In the genomic region with DNA sequence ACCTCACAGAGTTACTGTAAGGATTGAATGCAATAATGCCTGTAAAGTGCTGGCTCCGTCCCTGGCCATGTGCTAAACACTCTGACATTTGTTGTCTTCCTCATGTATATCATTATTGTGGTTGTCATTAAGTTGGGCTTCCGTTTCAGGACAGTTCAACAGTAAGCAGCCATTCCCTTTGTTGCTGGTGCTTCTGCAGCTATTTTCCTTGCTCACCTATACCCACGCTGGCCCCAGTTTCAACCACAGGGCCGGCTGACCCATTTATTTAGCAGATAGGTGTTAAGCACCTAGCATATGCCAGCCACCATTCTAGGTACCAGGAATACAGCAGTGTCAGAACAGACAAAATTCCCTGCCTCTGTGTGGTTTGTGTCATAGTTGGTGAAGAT, we compare ENCODE assay signal across 18 cellular contexts. TPM values are rescaled to one million over a fixed set of nuclear protein-coding genes. Genes with fewer than 3 reads are reported as not detected.
DNase-seq lines count a peak whose midpoint lies in the region; ATAC-seq and TF ChIP-seq lines count a peak whose summit lies in the region.
"Had no signal": no experiment of that assay in that cellular context is flagged by ENCODE, and none has a peak within 500 bp of the region (broad histone marks: within the 10 kb centered on the region; RNA-seq: fewer than 3 reads in every experiment).

No MANE protein-coding gene starts in this region.

- peaks cover 52% of the 10 kb centered on the region for H3K4me1 Mint-ChIP-seq in activated naive CD4-positive, alpha-beta T cell treated with anti-CD3 and anti-CD28 coated beads for 36 hours (ENCODE audit: low read depth)
- peaks cover 68% of the 10 kb centered on the region for H3K4me1 Mint-ChIP-seq in stimulated activated naive CD8-positive, alpha-beta T cell treated with anti-CD3 and anti-CD28 coated beads, Interleukin-15, amount 100 ng/mL, for 72 hours

- TF ChIP-seq POLR2A in Peyer's patch (IDR thresholded peaks at IDR 0.05), result no peak

- H3K27me3 Mint-ChIP-seq in activated naive CD4-positive, alpha-beta T cell treated with anti-CD3 and anti-CD28 coated beads for 36 hours (ENCODE audit: low read depth), result no peaks in the 10 kb centered on the region
- H3K27me3 Mint-ChIP-seq in stimulated activated naive CD8-positive, alpha-beta T cell treated with anti-CD3 and anti-CD28 coated beads, Interleukin-15, amount 100 ng/mL, for 72 hours, result no peaks in the 10 kb centered on the region
- H3K27me3 Mint-ChIP-seq: stimulated activated naive B cell treated with anti-CD40 and anti-IgM and Interleukin-4, amounts not matched to agents 10 μg/mL and 1 μg/mL and 100 μg/mL, for 72 hours had no signal

- ATAC-seq in left colon (peak; percentile 38), HG02763 (IDR thresholded peaks at IDR 0.05; ENCODE audit: unreplicated experiment) (no peak), HG03520 (IDR thresholded peaks at IDR 0.05; ENCODE audit: unreplicated experiment) (no peak)
- peak; percentile 48 for ATAC-seq in stimulated activated naive CD8-positive, alpha-beta T cell treated with anti-CD3 and anti-CD28 coated beads, Interleukin-15, amount 100 ng/mL, for 72 hours
- ATAC-seq: stimulated activated naive B cell treated with anti-CD40 and anti-IgM and Interleukin-4, amounts not matched to agents 10 μg/mL and 1 μg/mL and 100 μg/mL, for 72 hours had no signal

- peak overlapping the region in 3 of 4 donors; percentile 9 to 69 (median 55) for H3K27ac ChIP-seq in Peyer's patch
- H3K27ac ChIP-seq: dorsolateral prefrontal cortex, PC-9, uterus had no signal

- no peak overlapping the region for H3K4me3 ChIP-seq in Peyer's patch
- H3K4me3 ChIP-seq: dorsolateral prefrontal cortex, PC-9, uterus had no signal

- DNase-seq in activated naive CD4-positive, alpha-beta T cell treated with anti-CD3 and anti-CD28 coated beads for 36 hours, result peak; percentile 6
- no peak for DNase-seq in activated naive CD4-positive, alpha-beta T cell (lab: John Stamatoyannopoulos, UW)
- DNase-seq in Peyer's patch (no peak), left colon (no peak)
- DNase-seq in stimulated activated naive CD8-positive, alpha-beta T cell treated with anti-CD3 and anti-CD28 coated beads, Interleukin-15, amount 100 ng/mL, for 72 hours, result no peak
- DNase-seq in activated effector memory CD4-positive, alpha-beta T cell treated with anti-CD3 and anti-CD28 coated beads, Interleukin-2, amount 50 U/mL, for 16 hours, result no peak
- DNase-seq: DMS153; dorsolateral prefrontal cortex; HCEC 1CT; NCI-H187 treated with DMSO at 0.1 percent for 48 hours; NCI-H524 treated with DMSO at 0.1 percent for 48 hours; PC-9; stimulated activated CD4-positive, alpha-beta T cell treated with anti-CD3 and anti-CD28 coated beads, Interleukin-4, amount 100 ng/mL, for 4 hours; stimulated activated naive B cell treated with anti-CD40 and anti-IgM and Interleukin-4, amounts not matched to agents 10 μg/mL and 1 μg/mL and 100 μg/mL, for 72 hours; uterus had no signal

- no peak overlapping the region for H3K27ac Mint-ChIP-seq in activated naive CD4-positive, alpha-beta T cell treated with anti-CD3 and anti-CD28 coated beads for 36 hours
- no peak overlapping the region for H3K27ac Mint-ChIP-seq in stimulated activated naive CD8-positive, alpha-beta T cell treated with anti-CD3 and anti-CD28 coated beads, Interleukin-15, amount 100 ng/mL, for 72 hours
- H3K27ac Mint-ChIP-seq: WTC11 had no signal

- H3K36me3 Mint-ChIP-seq in activated naive CD4-positive, alpha-beta T cell treated with anti-CD3 and anti-CD28 coated beads for 36 hours (ENCODE audit: low read depth), result peaks cover 20% of the 10 kb centered on the region

- H3K9me3 Mint-ChIP-seq in activated naive CD4-positive, alpha-beta T cell treated with anti-CD3 and anti-CD28 coated beads for 36 hours, result no peaks in the 10 kb centered on the region
- peaks cover 0 to 2% of the 10 kb centered on the region in 2 donors for H3K9me3 Mint-ChIP-seq in stimulated activated naive CD8-positive, alpha-beta T cell treated with anti-CD3 and anti-CD28 coated beads, Interleukin-15, amount 100 ng/mL, for 72 hours

- TF ChIP-seq CTCF in Peyer's patch (IDR thresholded peaks at IDR 0.05), result no peak

- no peaks in the 10 kb centered on the region for H3K27me3 ChIP-seq in Peyer's patch
- H3K27me3 ChIP-seq: dorsolateral prefrontal cortex, uterus had no signal

- no peak overlapping the region for H3K4me3 Mint-ChIP-seq in activated naive CD4-positive, alpha-beta T cell treated with anti-CD3 and anti-CD28 coated beads for 36 hours
- peak overlapping the region in 1 of 2 donors; percentile 9 for H3K4me3 Mint-ChIP-seq in stimulated activated naive CD8-positive, alpha-beta T cell treated with anti-CD3 and anti-CD28 coated beads, Interleukin-15, amount 100 ng/mL, for 72 hours
- H3K4me3 Mint-ChIP-seq: stimulated activated naive B cell treated with anti-CD40 and anti-IgM and Interleukin-4, amounts not matched to agents 10 μg/mL and 1 μg/mL and 100 μg/mL, for 72 hours; WTC11 had no signal

- peaks cover 0 to 35% (median 0%) of the 10 kb centered on the region in 4 donors for H3K4me1 ChIP-seq in Peyer's patch
- H3K4me1 ChIP-seq: uterus had no signal

- no peaks in the 10 kb centered on the region for H3K36me3 ChIP-seq in Peyer's patch
- H3K36me3 ChIP-seq: uterus had no signal

- intact Hi-C loops in activated naive CD4-positive, alpha-beta T cell treated with anti-CD3 and anti-CD28 coated beads for 36 hours (cut with micrococcal nuclease), result loop anchor here (1.0 kb wide), 1 partner anchor 12 kb away; no protein-coding TSS in a partner anchor
- intact Hi-C loops in left colon (cut with DNase I, micrococcal nuclease), result no loop called here

- no peaks in the 10 kb centered on the region for H3K9me3 ChIP-seq in Peyer's patch
- H3K9me3 ChIP-seq: uterus had no signal

- CTCF ChIA-PET in activated naive CD4-positive, alpha-beta T cell treated with anti-CD3 and anti-CD28 coated beads for 36 hours (lab: Charles Lee), result interaction anchor here (2.0 kb wide), 1 partner anchor 11 kb away, joined by 10 read pairs; no protein-coding TSS in a partner anchor

RNA-seq across cellular contexts. Expression of a gene that starts 14.4 kb away (rescaled TPM):
- 10 to 100 TPM; 12.7 to 13.1 TPM for total RNA-seq in activated naive CD4-positive, alpha-beta T cell treated with anti-CD3 and anti-CD28 coated beads for 36 hours
- total RNA-seq in Peyer's patch (1 to 10 TPM; 4.2 to 7.4 (median 6.9) TPM), left colon (1 to 10 TPM; 9.1 to 9.5 TPM)

Comparison
In these comparisons a context has a peak if more than half of its experiments do, and no peak if none do; other contexts are left out.
1. ATAC-seq: peak in left colon (single experiment) and stimulated activated naive CD8-positive, alpha-beta T cell treated with anti-CD3 and anti-CD28 coated beads, Interleukin-15, amount 100 ng/mL, for 72 hours (single experiment); none in HG02763 (single experiment) and HG03520 (single experiment).